Comparison of ENCODE assay signal across 35 cellular contexts in genomic region chr10:25724241-25724640, GRCh38.
"Had no signal": no experiment of that assay in that cellular context is flagged by ENCODE, and none has a peak within 500 bp of the region (broad histone marks: within the 10 kb centered on the region; RNA-seq: fewer than 3 reads in every experiment).

No MANE protein-coding gene starts in this region.

- H3K4me3 ChIP-seq: MG63 had no signal

- DNase-seq: Karpas-422, Kasumi-1, MG63, MM.1S, MV-4-11, NCI-H1048, NCI-H1092, NCI-H1092 treated with DMSO at 0.1 percent for 48 hours, NCI-H1105, NCI-H1105 treated with DMSO at 0.1 percent for 48 hours, NCI-H1417, NCI-H1417 treated with DMSO at 0.1 percent for 48 hours, NCI-H1436, NCI-H1436 treated with DMSO at 0.1 percent for 48 hours, NCI-H146, NCI-H1694, NCI-H1694 treated with DMSO at 0.1 percent for 48 hours, NCI-H187, NCI-H187 treated with DMSO at 0.1 percent for 48 hours, NCI-H1930, NCI-H2029, NCI-H2029 treated with DMSO at 0.1 percent for 48 hours, NCI-H2081, NCI-H2081 treated with DMSO at 0.1 percent for 48 hours, NCI-H2107, NCI-H2171, NCI-H2171 treated with DMSO at 0.1 percent for 48 hours, NCI-H2227 treated with DMSO at 0.1 percent for 48 hours, NCI-H226, NCI-H345, NCI-H446, NCI-H446 treated with DMSO at 0.1 percent for 48 hours, NCI-H510A, NCI-H510A treated with DMSO at 0.1 percent for 48 hours, NCI-H524 had no signal

- H3K9me3 ChIP-seq: MG63 had no signal

- H3K27me3 ChIP-seq: MG63 had no signal

- H3K36me3 ChIP-seq: MG63 had no signal
